Comparison of ENCODE assay signal across 16 cellular contexts in genomic region chr17:32100971-32101631, GRCh38. TPM values are rescaled to one million over a fixed set of nuclear protein-coding genes. Genes with fewer than 3 reads are reported as not detected.
DNase-seq lines count a peak whose midpoint lies in the region; ATAC-seq, FAIRE-seq and TF ChIP-seq lines count a peak whose summit lies in the region.
"Had no signal": no experiment of that assay in that cellular context is flagged by ENCODE, and none has a peak within 500 bp of the region (broad histone marks: within the 10 kb centered on the region; RNA-seq: fewer than 3 reads in every experiment).

No MANE protein-coding gene starts in this region.

- H3K27me3 ChIP-seq in liver (ENCODE audit: control insufficient read depth in 4 of 4, insufficient read depth in 4 of 4, low read length in 3 of 4) (no peaks in the 10 kb centered on the region), HepG2 (ENCODE audit: control insufficient read depth in 1 of 2, insufficient read depth in 2 of 2, low read length in 2 of 2) (no peaks in the 10 kb centered on the region)
- no peaks in the 10 kb centered on the region for H3K27me3 ChIP-seq in CD4-positive, alpha-beta T cell (ENCODE audit: control insufficient read depth, insufficient read depth, low read length)

- no TSS peak for BruUV-seq in HepG2 (replicated peaks; lab: Mats Ljungman, UMichigan)

- TF ChIP-seq CTCF in liver (IDR thresholded peaks at IDR 0.05; ENCODE audit: low read depth, low read length, missing input control) (no peak), HepG2 (CRISPR knock-in tag; IDR thresholded peaks at IDR 0.05) (no peak)
- no peak for TF ChIP-seq CTCF in CD4-positive, alpha-beta T cell (IDR thresholded peaks at IDR 0.05)

- WGBS in liver, result 34% methylated on average over 8 of the region's 8 CpGs
- WGBS in HepG2 (ENCODE audit: low lambda C conversion rate), result 33% methylated on average over 6 of the region's 8 CpGs

- no peaks in the 10 kb centered on the region for H3K27me3 Mint-ChIP-seq in CD4-positive, alpha-beta T cell

- no peaks in the 10 kb centered on the region for H4K20me1 ChIP-seq in HepG2 (ENCODE audit: insufficient read depth, low read length)

- no peaks in the 10 kb centered on the region for H3K79me2 ChIP-seq in HepG2 (ENCODE audit: insufficient read depth, low read length)

- no peak for TF ChIP-seq POLR2A in HepG2 (IDR thresholded peaks at IDR 0.05; ENCODE audit: insufficient read depth in 1 of 2, low read depth in 2 of 2, low read length in 2 of 2)

- H3K36me3 Mint-ChIP-seq in CD4-positive, alpha-beta T cell (ENCODE audit: low read depth), result no peaks in the 10 kb centered on the region
- H3K36me3 Mint-ChIP-seq: activated naive CD4-positive, alpha-beta T cell treated with anti-CD3 and anti-CD28 coated beads, Interleukin-2, amount 10 ng/mL, durations not matched to agents 7 days and 5 days; memory B cell had no signal

- no peak overlapping the region for H3K9ac ChIP-seq in liver (ENCODE audit: low read depth in 1 of 2, low read length in 2 of 2)
- no peak overlapping the region for H3K9ac ChIP-seq in HepG2 (ENCODE audit: insufficient read depth, low read depth, low read length)

- TF ChIP-seq EP300 in HepG2 (IDR thresholded peaks at IDR 0.05; ENCODE audit: low read depth in 2 of 2, low read length in 2 of 2) (no peak), HepG2 (CRISPR knock-in tag; IDR thresholded peaks at IDR 0.05; ENCODE audit: borderline replicate concordance) (no peak)

- H3K4me3 Mint-ChIP-seq in CD4-positive, alpha-beta T cell, result no peak overlapping the region
- H3K4me3 Mint-ChIP-seq: activated naive CD4-positive, alpha-beta T cell treated with anti-CD3 and anti-CD28 coated beads, Interleukin-2, amount 10 ng/mL, durations not matched to agents 7 days and 5 days; memory B cell had no signal

- no peaks in the 10 kb centered on the region for H3K9me3 Mint-ChIP-seq in CD4-positive, alpha-beta T cell
- H3K9me3 Mint-ChIP-seq: activated naive CD4-positive, alpha-beta T cell treated with anti-CD3 and anti-CD28 coated beads, Interleukin-2, amount 10 ng/mL, durations not matched to agents 7 days and 5 days; memory B cell had no signal

- H3K4me1 ChIP-seq in liver (ENCODE audit: control insufficient read depth in 4 of 4, insufficient read depth in 4 of 4, low read length in 3 of 4), result peaks cover 2 to 12% (median 9%) of the 10 kb centered on the region in 4 donors
- peaks cover 12% of the 10 kb centered on the region; the same call in 1 of the 2 replicates for H3K4me1 ChIP-seq in HepG2 (ENCODE audit: insufficient read depth, low read length)

- H3K9me3 ChIP-seq in liver (ENCODE audit: control insufficient read depth in 4 of 4, low read length in 3 of 4), result no peaks in the 10 kb centered on the region
- no peaks in the 10 kb centered on the region for H3K9me3 ChIP-seq in HepG2 (ENCODE audit: low read length)
- no peaks in the 10 kb centered on the region for H3K9me3 ChIP-seq in CD4-positive, alpha-beta T cell (ENCODE audit: control insufficient read depth, low read length)

- H3K4me2 ChIP-seq in HepG2 (ENCODE audit: low read depth, low read length), result no peak overlapping the region

- DNase-seq in HepG2 (ENCODE audit: low spot score), result no peak
- peak; percentile 38 for DNase-seq in NCI-H345 treated with DMSO at 0.1 percent for 48 hours (lab: John Stamatoyannopoulos, UW; ENCODE audit: unreplicated experiment)
- peak; percentile 53 for DNase-seq in islet precursor cell
- no peak for DNase-seq in NK-92 (lab: John Stamatoyannopoulos, UW; ENCODE audit: unreplicated experiment)
- no peak for DNase-seq in CD4-positive, alpha-beta T cell
- DNase-seq: activated CD8-positive, alpha-beta memory T cell treated with anti-CD3 and anti-CD28 coated beads, Interleukin-2, amount 50 U/mL, for 48 hours; activated naive CD4-positive, alpha-beta T cell treated with anti-CD3 and anti-CD28 coated beads, Interleukin-2, amount 10 ng/mL, durations not matched to agents 7 days and 5 days; effector CD4-positive, alpha-beta T cell; GOT3; T-helper 2 cell; trophoblast cell had no signal

- H3K36me3 ChIP-seq in liver (ENCODE audit: control insufficient read depth in 4 of 4, insufficient read depth in 3 of 4, low read depth in 1 of 4, low read length in 3 of 4) (no peaks in the 10 kb centered on the region), HepG2 (replicated peaks in 1 of 2; ENCODE audit: control insufficient read depth in 1 of 2, insufficient read depth in 2 of 2, low read length in 2 of 2) (no peaks in the 10 kb centered on the region)

- intact Hi-C loops in HepG2 (cut with micrococcal nuclease; ENCODE audit: unreplicated experiment), result no loop called here
- intact Hi-C loops in CD4-positive, alpha-beta T cell (cut with DNase I, micrococcal nuclease), result no loop called here

- H3K4me1 Mint-ChIP-seq in CD4-positive, alpha-beta T cell (ENCODE audit: low read depth), result peaks cover 15% of the 10 kb centered on the region

- POLR2A ChIA-PET in HepG2 (lab: Yijun Ruan, JAX), result no interaction called here
- POLR2A ChIA-PET in CD4-positive, alpha-beta T cell (lab: Charles Lee), result no interaction called here

- TF ChIP-seq RAD21 in liver (IDR thresholded peaks at IDR 0.05) (peak; percentile 46 to 61), HepG2 (CRISPR knock-in tag; IDR thresholded peaks at IDR 0.05) (no peak)

- H3K4me3 ChIP-seq in liver (ENCODE audit: low read depth in 1 of 3, low read length in 3 of 3) (no peak overlapping the region), HepG2 (replicated peaks in 1 of 3; ENCODE audit: insufficient read depth in 1 of 3, low read depth in 2 of 3, low read length in 3 of 3) (no peak overlapping the region)

- FAIRE-seq in HepG2 (lab: Jason Lieb, UNC), result no peak

- CTCF ChIA-PET in HepG2 (lab: Yijun Ruan, JAX; ENCODE audit: low intra/inter-chr PET ratio, low total read pairs), result no interaction called here
- CTCF ChIA-PET in CD4-positive, alpha-beta T cell (lab: Charles Lee), result no interaction called here

- peak overlapping the region in 1 of 2 donors; percentile 22 for H3K27ac ChIP-seq in liver (ENCODE audit: low read depth in 1 of 2, low read length in 2 of 2)
- H3K27ac ChIP-seq in HepG2 (ENCODE audit: extremely low read length, insufficient read depth, low read length), result no peak overlapping the region
- no peak overlapping the region for H3K27ac ChIP-seq in CD4-positive, alpha-beta T cell (ENCODE audit: low read depth, low read length)

- no peak overlapping the region for H2AFZ ChIP-seq in HepG2 (ENCODE audit: low read length)

- in situ Hi-C loops in HepG2 (cut with HindIII; ENCODE audit: extremely low pct_ligation_motif_present, low pct_unique_long_range_greater_than_20kb), result no loop called here

- ATAC-seq in HepG2, result no peak; the same call in 1 of the 3 replicates
- ATAC-seq in HG03460 (IDR thresholded peaks at IDR 0.05; ENCODE audit: unreplicated experiment), result no peak
- no peak for ATAC-seq in GM19023 (IDR thresholded peaks at IDR 0.05; ENCODE audit: unreplicated experiment)
- no peak for ATAC-seq in CD4-positive, alpha-beta T cell (ENCODE audit: poor library complexity)
- ATAC-seq: activated CD4-positive, CD25-positive, alpha-beta regulatory T cell treated with anti-CD3 and anti-CD28 coated beads, Interleukin-2, amount 50 U/mL, for 24 hours had no signal

- H3K27ac Mint-ChIP-seq in CD4-positive, alpha-beta T cell, result no peak overlapping the region
- H3K27ac Mint-ChIP-seq: activated naive CD4-positive, alpha-beta T cell treated with anti-CD3 and anti-CD28 coated beads, Interleukin-2, amount 10 ng/mL, durations not matched to agents 7 days and 5 days; memory B cell had no signal

TF ChIP-seq in liver, 16 proteins besides CTCF, POLR2A, EP300 and RAD21 (continues in another document):
- TF ChIP-seq JUND (IDR thresholded peaks at IDR 0.05), result peak in 1 of 2 donors; percentile 70
- no peak for TF ChIP-seq TAF1 (conservative IDR thresholded peaks at IDR 0.05)
- TF ChIP-seq MAX (IDR thresholded peaks at IDR 0.05), result peak; percentile 86

TF ChIP-seq in HepG2, 621 proteins besides CTCF, POLR2A, EP300 and RAD21 (continues in another document):
- TF ChIP-seq ZSCAN21 (CRISPR knock-in tag; IDR thresholded peaks at IDR 0.05; ENCODE audit: borderline replicate concordance) (no peak), TAF15 (IDR thresholded peaks at IDR 0.05; ENCODE audit: low read depth, low read length, poor library complexity, severe bottlenecking) (no peak), HMGA1 (CRISPR knock-in tag; conservative IDR thresholded peaks at IDR 0.05) (no peak), ZMYM4 (CRISPR knock-in tag; IDR thresholded peaks at IDR 0.05) (no peak), ZBTB7A (CRISPR knock-in tag; IDR thresholded peaks at IDR 0.05) (no peak), NFKBIZ (CRISPR knock-in tag; IDR thresholded peaks at IDR 0.05) (no peak), SRSF1 (optimal IDR thresholded peaks at IDR 0.05; ENCODE audit: low read depth, low read length) (no peak)

RNA-seq across cellular contexts. Expression of gene RHOT1, which starts 41.2 kb away (rescaled TPM):
- total RNA-seq in liver (10 to 100 TPM; 20.2 to 43.4 TPM), HepG2 (2016; rRNA removed; fragmentation: Illumina TruSeq; extraction: Trizol) (25.6 and 29.5 TPM in 2 replicates)
- polyA plus RNA-seq in liver (10 to 100 TPM in 1 of 2 donors, 1 to 10 TPM in 1; 8.1 to 14.0 TPM), HepG2 (2011; rRNA removed) (32.5 and 41.5 TPM in 2 replicates)
- total RNA-seq in HepG2 (2016; cell fraction: cytosol; rRNA removed; fragmentation: Illumina TruSeq; extraction: Trizol; ENCODE audit: low read depth), result 16.0 and 18.5 TPM in 2 replicates
- total RNA-seq in HepG2 (2016; cell fraction: insoluble cytoplasmic fraction; rRNA removed; fragmentation: Illumina TruSeq; extraction: Trizol), result 28.1 and 32.3 TPM in 2 replicates
- total RNA-seq in HepG2 (2016; cell fraction: membrane; rRNA removed; fragmentation: Illumina TruSeq; extraction: Trizol), result 28.9 and 30.2 TPM in 2 replicates
- total RNA-seq in HepG2 (2016; cell fraction: nucleus; rRNA removed; fragmentation: Illumina TruSeq; extraction: Trizol), result 26.9 and 28.2 TPM in 2 replicates
- 18.7 and 30.4 TPM in 2 replicates for polyA plus RNA-seq in HepG2 (2011; cell fraction: cytosol; rRNA removed)
- 9.7 and 15.2 TPM in 2 replicates for polyA plus RNA-seq in HepG2 (2011; cell fraction: nucleus; rRNA removed)
- 16.7 and 20.5 TPM in 2 replicates for polyA plus RNA-seq in HepG2 (2012)
- polyA plus RNA-seq in HepG2 (2016; cell fraction: cytosol; fragmentation: Illumina TruSeq; extraction: Trizol; ENCODE audit: low read depth), result 7.1 and 8.2 TPM in 2 replicates
- polyA plus RNA-seq in HepG2 (2016; cell fraction: insoluble cytoplasmic fraction; fragmentation: Illumina TruSeq; extraction: Trizol; ENCODE audit: low read depth), result 29.2 and 30.8 TPM in 2 replicates
- polyA plus RNA-seq in HepG2 (2016; cell fraction: membrane; fragmentation: Illumina TruSeq; extraction: Trizol; ENCODE audit: low read depth), result 20.4 and 22.8 TPM in 2 replicates
- polyA plus RNA-seq in HepG2 (2016; cell fraction: nucleus; fragmentation: Illumina TruSeq; extraction: Trizol; ENCODE audit: insufficient read depth, low read depth), result 28.3 and 30.5 TPM in 2 replicates
- 19.0 and 20.1 TPM in 2 replicates for polyA minus RNA-seq in HepG2 (2011; rRNA and poly(A)+ RNA removed; ENCODE audit: low replicate concordance)
- polyA minus RNA-seq in HepG2 (2011; cell fraction: cytosol; rRNA and poly(A)+ RNA removed), result 17.0 and 19.7 TPM in 2 replicates
- polyA minus RNA-seq in HepG2 (2011; cell fraction: nucleus; rRNA and poly(A)+ RNA removed), result 48.0 and 48.5 TPM in 2 replicates
- 10 to 100 TPM; 12.9 to 13.1 TPM for total RNA-seq in CD4-positive, alpha-beta T cell

Comparison
In these comparisons a context has a peak if more than half of its experiments do, and no peak if none do; other contexts are left out.
1. DNase-seq: peak in NCI-H345 treated with DMSO at 0.1 percent for 48 hours (single experiment) and islet precursor cell (single experiment); none in HepG2 (single experiment), NK-92 (single experiment) and CD4-positive, alpha-beta T cell (0 of 10).